Comparison of ENCODE assay signal across 1 cellular context in genomic region chr2:172735646-172736418, GRCh38.
TF ChIP-seq lines count a peak whose summit lies in the region.

TSS of gene RAPGEF4 (plus strand) at chr2:172735845. CDS start at chr2:172735984, 139 bp downstream.

TF ChIP-seq in HEK293, 187 proteins besides CTCF, POLR2A, EP300 and RAD21 (continued from another document):
- peak; percentile 41; the same call in 1 of the 2 replicates for TF ChIP-seq PATZ1 (tag by site-specific recombination; IDR thresholded peaks at IDR 0.05)
- TF ChIP-seq ZNF518A (tag by site-specific recombination; conservative IDR thresholded peaks at IDR 0.05; ENCODE audit: low read depth): no peak
- TF ChIP-seq ZXDB (tag by site-specific recombination; IDR thresholded peaks at IDR 0.05): no peak
- no peak for TF ChIP-seq ZFP69B (tag by site-specific recombination; IDR thresholded peaks at IDR 0.05)
